ENCODE assay signal across 1 cellular context in genomic region chr12:93571360-93571853, GRCh38.
TF ChIP-seq lines count a peak whose summit lies in the region.

No MANE protein-coding gene starts in this region.

TF ChIP-seq in HEK293, 187 proteins besides CTCF, POLR2A, EP300 and RAD21 (continued from another document and continues in another):
- TF ChIP-seq, protein P1, sequence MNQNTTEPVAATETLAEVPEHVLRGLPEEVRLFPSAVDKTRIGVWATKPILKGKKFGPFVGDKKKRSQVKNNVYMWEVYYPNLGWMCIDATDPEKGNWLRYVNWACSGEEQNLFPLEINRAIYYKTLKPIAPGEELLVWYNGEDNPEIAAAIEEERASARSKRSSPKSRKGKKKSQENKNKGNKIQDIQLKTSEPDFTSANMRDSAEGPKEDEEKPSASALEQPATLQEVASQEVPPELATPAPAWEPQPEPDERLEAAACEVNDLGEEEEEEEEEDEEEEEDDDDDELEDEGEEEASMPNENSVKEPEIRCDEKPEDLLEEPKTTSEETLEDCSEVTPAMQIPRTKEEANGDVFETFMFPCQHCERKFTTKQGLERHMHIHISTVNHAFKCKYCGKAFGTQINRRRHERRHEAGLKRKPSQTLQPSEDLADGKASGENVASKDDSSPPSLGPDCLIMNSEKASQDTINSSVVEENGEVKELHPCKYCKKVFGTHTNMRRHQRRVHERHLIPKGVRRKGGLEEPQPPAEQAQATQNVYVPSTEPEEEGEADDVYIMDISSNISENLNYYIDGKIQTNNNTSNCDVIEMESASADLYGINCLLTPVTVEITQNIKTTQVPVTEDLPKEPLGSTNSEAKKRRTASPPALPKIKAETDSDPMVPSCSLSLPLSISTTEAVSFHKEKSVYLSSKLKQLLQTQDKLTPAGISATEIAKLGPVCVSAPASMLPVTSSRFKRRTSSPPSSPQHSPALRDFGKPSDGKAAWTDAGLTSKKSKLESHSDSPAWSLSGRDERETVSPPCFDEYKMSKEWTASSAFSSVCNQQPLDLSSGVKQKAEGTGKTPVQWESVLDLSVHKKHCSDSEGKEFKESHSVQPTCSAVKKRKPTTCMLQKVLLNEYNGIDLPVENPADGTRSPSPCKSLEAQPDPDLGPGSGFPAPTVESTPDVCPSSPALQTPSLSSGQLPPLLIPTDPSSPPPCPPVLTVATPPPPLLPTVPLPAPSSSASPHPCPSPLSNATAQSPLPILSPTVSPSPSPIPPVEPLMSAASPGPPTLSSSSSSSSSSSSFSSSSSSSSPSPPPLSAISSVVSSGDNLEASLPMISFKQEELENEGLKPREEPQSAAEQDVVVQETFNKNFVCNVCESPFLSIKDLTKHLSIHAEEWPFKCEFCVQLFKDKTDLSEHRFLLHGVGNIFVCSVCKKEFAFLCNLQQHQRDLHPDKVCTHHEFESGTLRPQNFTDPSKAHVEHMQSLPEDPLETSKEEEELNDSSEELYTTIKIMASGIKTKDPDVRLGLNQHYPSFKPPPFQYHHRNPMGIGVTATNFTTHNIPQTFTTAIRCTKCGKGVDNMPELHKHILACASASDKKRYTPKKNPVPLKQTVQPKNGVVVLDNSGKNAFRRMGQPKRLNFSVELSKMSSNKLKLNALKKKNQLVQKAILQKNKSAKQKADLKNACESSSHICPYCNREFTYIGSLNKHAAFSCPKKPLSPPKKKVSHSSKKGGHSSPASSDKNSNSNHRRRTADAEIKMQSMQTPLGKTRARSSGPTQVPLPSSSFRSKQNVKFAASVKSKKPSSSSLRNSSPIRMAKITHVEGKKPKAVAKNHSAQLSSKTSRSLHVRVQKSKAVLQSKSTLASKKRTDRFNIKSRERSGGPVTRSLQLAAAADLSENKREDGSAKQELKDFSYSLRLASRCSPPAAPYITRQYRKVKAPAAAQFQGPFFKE (tag by site-specific recombination; IDR thresholded peaks at IDR 0.05; ENCODE audit: borderline replicate concordance): no peak
- TF ChIP-seq ZNF449 (tag by site-specific recombination; IDR thresholded peaks at IDR 0.05): no peak
- TF ChIP-seq, protein P2, sequence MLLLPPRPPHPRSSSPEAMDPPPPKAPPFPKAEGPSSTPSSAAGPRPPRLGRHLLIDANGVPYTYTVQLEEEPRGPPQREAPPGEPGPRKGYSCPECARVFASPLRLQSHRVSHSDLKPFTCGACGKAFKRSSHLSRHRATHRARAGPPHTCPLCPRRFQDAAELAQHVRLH (tag by site-specific recombination; IDR thresholded peaks at IDR 0.05): 0 out of 2 replicates have a peak, but pooled peaks have one; percentile 32
- no peak for TF ChIP-seq ZNF274 (IDR thresholded peaks at IDR 0.05; ENCODE audit: low read length)
- no peak for TF ChIP-seq ZNF274 (tag by site-specific recombination; IDR thresholded peaks at IDR 0.05; ENCODE audit: borderline replicate concordance)
- TF ChIP-seq, protein P3, sequence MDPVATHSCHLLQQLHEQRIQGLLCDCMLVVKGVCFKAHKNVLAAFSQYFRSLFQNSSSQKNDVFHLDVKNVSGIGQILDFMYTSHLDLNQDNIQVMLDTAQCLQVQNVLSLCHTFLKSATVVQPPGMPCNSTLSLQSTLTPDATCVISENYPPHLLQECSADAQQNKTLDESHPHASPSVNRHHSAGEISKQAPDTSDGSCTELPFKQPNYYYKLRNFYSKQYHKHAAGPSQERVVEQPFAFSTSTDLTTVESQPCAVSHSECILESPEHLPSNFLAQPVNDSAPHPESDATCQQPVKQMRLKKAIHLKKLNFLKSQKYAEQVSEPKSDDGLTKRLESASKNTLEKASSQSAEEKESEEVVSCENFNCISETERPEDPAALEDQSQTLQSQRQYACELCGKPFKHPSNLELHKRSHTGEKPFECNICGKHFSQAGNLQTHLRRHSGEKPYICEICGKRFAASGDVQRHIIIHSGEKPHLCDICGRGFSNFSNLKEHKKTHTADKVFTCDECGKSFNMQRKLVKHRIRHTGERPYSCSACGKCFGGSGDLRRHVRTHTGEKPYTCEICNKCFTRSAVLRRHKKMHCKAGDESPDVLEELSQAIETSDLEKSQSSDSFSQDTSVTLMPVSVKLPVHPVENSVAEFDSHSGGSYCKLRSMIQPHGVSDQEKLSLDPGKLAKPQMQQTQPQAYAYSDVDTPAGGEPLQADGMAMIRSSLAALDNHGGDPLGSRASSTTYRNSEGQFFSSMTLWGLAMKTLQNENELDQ (tag by site-specific recombination; IDR thresholded peaks at IDR 0.05; ENCODE audit: low read depth): no peak
- TF ChIP-seq, protein P4, sequence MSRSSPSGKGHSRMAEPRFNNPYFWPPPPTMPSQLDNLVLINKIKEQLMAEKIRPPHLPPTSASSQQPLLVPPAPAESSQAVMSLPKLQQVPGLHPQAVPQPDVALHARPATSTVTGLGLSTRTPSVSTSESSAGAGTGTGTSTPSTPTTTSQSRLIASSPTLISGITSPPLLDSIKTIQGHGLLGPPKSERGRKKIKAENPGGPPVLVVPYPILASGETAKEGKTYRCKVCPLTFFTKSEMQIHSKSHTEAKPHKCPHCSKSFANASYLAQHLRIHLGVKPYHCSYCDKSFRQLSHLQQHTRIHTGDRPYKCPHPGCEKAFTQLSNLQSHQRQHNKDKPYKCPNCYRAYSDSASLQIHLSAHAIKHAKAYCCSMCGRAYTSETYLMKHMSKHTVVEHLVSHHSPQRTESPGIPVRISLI (tag by site-specific recombination; IDR thresholded peaks at IDR 0.05): no peak
- TF ChIP-seq ZNF433 (tag by site-specific recombination; IDR thresholded peaks at IDR 0.05; ENCODE audit: low read depth): no peak
- no peak for TF ChIP-seq TRIM28 (IDR thresholded peaks at IDR 0.05; ENCODE audit: borderline replicate concordance, low read length)
- TF ChIP-seq ZNF837 (tag by site-specific recombination; IDR thresholded peaks at IDR 0.05): no peak
- peak; percentile 76 for TF ChIP-seq ZNF366 (tag by site-specific recombination; conservative IDR thresholded peaks at IDR 0.05)
- TF ChIP-seq ZNF174 (tag by site-specific recombination; IDR thresholded peaks at IDR 0.05): no peak
- peak; percentile 23; the same call in 1 of the 2 replicates for TF ChIP-seq ZNF341 (tag by site-specific recombination; IDR thresholded peaks at IDR 0.05; ENCODE audit: low read depth)
- peak; percentile 63 for TF ChIP-seq WT1 (tag by site-specific recombination; IDR thresholded peaks at IDR 0.05)
- no peak for TF ChIP-seq HOXD13 (CRISPR knock-in tag; IDR thresholded peaks at IDR 0.05; ENCODE audit: borderline replicate concordance)
- no peak for TF ChIP-seq ZFP3 (tag by site-specific recombination; IDR thresholded peaks at IDR 0.05; ENCODE audit: low read depth)
- no peak for TF ChIP-seq ZNF138 (tag by site-specific recombination; IDR thresholded peaks at IDR 0.05; ENCODE audit: borderline replicate concordance)
- no peak for TF ChIP-seq ZNF24 (tag by site-specific recombination; IDR thresholded peaks at IDR 0.05)
- TF ChIP-seq, protein P5, sequence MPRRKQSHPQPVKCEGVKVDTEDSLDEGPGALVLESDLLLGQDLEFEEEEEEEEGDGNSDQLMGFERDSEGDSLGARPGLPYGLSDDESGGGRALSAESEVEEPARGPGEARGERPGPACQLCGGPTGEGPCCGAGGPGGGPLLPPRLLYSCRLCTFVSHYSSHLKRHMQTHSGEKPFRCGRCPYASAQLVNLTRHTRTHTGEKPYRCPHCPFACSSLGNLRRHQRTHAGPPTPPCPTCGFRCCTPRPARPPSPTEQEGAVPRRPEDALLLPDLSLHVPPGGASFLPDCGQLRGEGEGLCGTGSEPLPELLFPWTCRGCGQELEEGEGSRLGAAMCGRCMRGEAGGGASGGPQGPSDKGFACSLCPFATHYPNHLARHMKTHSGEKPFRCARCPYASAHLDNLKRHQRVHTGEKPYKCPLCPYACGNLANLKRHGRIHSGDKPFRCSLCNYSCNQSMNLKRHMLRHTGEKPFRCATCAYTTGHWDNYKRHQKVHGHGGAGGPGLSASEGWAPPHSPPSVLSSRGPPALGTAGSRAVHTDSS (tag by site-specific recombination; IDR thresholded peaks at IDR 0.05): no peak; the same call in 1 of the 2 replicates
- no peak for TF ChIP-seq ZNF148 (tag by site-specific recombination; IDR thresholded peaks at IDR 0.05; ENCODE audit: borderline replicate concordance)
- TF ChIP-seq ZNF548 (tag by site-specific recombination; IDR thresholded peaks at IDR 0.05): no peak
- no peak for TF ChIP-seq ZNF768 (tag by site-specific recombination; IDR thresholded peaks at IDR 0.05)
- TF ChIP-seq ZNF354C (tag by site-specific recombination; IDR thresholded peaks at IDR 0.05; ENCODE audit: borderline replicate concordance, low read depth): no peak
- TF ChIP-seq, protein P6, sequence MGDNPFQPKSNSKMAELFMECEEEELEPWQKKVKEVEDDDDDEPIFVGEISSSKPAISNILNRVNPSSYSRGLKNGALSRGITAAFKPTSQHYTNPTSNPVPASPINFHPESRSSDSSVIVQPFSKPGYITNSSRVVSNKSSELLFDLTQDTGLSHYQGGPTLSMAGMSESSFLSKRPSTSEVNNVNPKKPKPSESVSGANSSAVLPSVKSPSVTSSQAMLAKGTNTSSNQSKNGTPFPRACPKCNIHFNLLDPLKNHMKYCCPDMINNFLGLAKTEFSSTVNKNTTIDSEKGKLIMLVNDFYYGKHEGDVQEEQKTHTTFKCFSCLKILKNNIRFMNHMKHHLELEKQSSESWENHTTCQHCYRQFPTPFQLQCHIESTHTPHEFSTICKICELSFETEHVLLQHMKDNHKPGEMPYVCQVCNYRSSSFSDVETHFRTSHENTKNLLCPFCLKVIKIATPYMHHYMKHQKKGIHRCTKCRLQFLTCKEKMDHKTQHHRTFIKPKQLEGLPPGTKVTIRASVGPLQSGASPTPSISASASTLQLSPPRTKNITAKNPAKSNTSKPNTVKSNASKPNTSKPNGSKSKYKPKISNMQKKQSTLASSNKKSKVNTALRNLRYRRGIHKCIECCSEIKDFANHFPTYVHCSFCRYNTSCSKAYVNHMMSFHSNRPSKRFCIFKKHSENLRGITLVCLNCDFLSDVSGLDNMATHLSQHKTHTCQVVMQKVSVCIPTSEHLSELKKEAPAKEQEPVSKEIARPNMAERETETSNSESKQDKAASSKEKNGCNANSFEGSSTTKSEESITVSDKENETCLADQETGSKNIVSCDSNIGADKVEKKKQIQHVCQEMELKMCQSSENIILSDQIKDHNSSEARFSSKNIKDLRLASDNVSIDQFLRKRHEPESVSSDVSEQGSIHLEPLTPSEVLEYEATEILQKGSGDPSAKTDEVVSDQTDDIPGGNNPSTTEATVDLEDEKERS (tag by site-specific recombination; IDR thresholded peaks at IDR 0.05): no peak
- TF ChIP-seq YY2 (tag by site-specific recombination; IDR thresholded peaks at IDR 0.05): no peak
- no peak for TF ChIP-seq FEZF1 (tag by site-specific recombination; IDR thresholded peaks at IDR 0.05)
- no peak for TF ChIP-seq ZNF473 (tag by site-specific recombination; IDR thresholded peaks at IDR 0.05)
- TF ChIP-seq, protein P7, sequence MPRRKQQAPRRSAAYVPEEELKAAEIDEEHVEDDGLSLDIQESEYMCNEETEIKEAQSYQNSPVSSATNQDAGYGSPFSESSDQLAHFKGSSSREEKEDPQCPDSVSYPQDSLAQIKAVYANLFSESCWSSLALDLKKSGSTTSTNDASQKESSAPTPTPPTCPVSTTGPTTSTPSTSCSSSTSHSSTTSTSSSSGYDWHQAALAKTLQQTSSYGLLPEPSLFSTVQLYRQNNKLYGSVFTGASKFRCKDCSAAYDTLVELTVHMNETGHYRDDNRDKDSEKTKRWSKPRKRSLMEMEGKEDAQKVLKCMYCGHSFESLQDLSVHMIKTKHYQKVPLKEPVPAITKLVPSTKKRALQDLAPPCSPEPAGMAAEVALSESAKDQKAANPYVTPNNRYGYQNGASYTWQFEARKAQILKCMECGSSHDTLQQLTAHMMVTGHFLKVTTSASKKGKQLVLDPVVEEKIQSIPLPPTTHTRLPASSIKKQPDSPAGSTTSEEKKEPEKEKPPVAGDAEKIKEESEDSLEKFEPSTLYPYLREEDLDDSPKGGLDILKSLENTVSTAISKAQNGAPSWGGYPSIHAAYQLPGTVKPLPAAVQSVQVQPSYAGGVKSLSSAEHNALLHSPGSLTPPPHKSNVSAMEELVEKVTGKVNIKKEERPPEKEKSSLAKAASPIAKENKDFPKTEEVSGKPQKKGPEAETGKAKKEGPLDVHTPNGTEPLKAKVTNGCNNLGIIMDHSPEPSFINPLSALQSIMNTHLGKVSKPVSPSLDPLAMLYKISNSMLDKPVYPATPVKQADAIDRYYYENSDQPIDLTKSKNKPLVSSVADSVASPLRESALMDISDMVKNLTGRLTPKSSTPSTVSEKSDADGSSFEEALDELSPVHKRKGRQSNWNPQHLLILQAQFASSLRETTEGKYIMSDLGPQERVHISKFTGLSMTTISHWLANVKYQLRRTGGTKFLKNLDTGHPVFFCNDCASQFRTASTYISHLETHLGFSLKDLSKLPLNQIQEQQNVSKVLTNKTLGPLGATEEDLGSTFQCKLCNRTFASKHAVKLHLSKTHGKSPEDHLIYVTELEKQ (tag by site-specific recombination; IDR thresholded peaks at IDR 0.05; ENCODE audit: borderline replicate concordance): no peak
- TF ChIP-seq SP7 (tag by site-specific recombination; IDR thresholded peaks at IDR 0.05): no peak; the same call in 1 of the 2 replicates
- TF ChIP-seq ZNF223 (tag by site-specific recombination; IDR thresholded peaks at IDR 0.05): no peak
- TF ChIP-seq ZNF133 (tag by site-specific recombination; IDR thresholded peaks at IDR 0.05): no peak
- TF ChIP-seq ZNF792 (tag by site-specific recombination; IDR thresholded peaks at IDR 0.05): no peak
- no peak for TF ChIP-seq ZNF501 (tag by site-specific recombination; IDR thresholded peaks at IDR 0.05)
- peak; percentile 68; the same call in 1 of the 2 replicates for TF ChIP-seq ZIC2 (tag by site-specific recombination; IDR thresholded peaks at IDR 0.05)
- no peak for TF ChIP-seq OVOL3 (tag by site-specific recombination; IDR thresholded peaks at IDR 0.05)
